1 cellular context compared by ENCODE assay signal in genomic region chr16:82082543-82083244, GRCh38.
TF ChIP-seq lines count a peak whose summit lies in the region.

No MANE protein-coding gene starts in this region.

TF ChIP-seq in HepG2, 621 proteins besides CTCF, POLR2A, EP300 and RAD21 (continued from another document and continues in another):
- TF ChIP-seq ZNF407 (CRISPR knock-in tag; IDR thresholded peaks at IDR 0.05; ENCODE audit: not compliant biosample characterization) (no peak), ZBTB42 (CRISPR knock-in tag; IDR thresholded peaks at IDR 0.05) (no peak), SNAPC5 (CRISPR knock-in tag; IDR thresholded peaks at IDR 0.05; ENCODE audit: borderline replicate concordance) (no peak; the same call in 1 of the 2 replicates), CERS6 (CRISPR knock-in tag; IDR thresholded peaks at IDR 0.05) (no peak), ZBTB39 (CRISPR knock-in tag; IDR thresholded peaks at IDR 0.05) (no peak), ZNF34 (CRISPR knock-in tag; IDR thresholded peaks at IDR 0.05; ENCODE audit: borderline replicate concordance) (0 out of 2 replicates have a peak, but pooled peaks have one; percentile 58), MEIS2 (CRISPR knock-in tag; IDR thresholded peaks at IDR 0.05) (no peak), ZBTB26 (CRISPR knock-in tag; IDR thresholded peaks at IDR 0.05; ENCODE audit: borderline replicate concordance) (no peak), ZMYM4 (CRISPR knock-in tag; IDR thresholded peaks at IDR 0.05) (peak; percentile 63; the same call in 1 of the 2 replicates), MED13 (CRISPR knock-in tag; IDR thresholded peaks at IDR 0.05) (0 out of 2 replicates have a peak, but pooled peaks have one; percentile 40), ZSCAN21 (CRISPR knock-in tag; IDR thresholded peaks at IDR 0.05; ENCODE audit: borderline replicate concordance) (peak; percentile 65; the same call in 1 of the 2 replicates), ZNF746 (CRISPR knock-in tag; IDR thresholded peaks at IDR 0.05) (no peak), IKZF4 (CRISPR knock-in tag; IDR thresholded peaks at IDR 0.05; ENCODE audit: borderline replicate concordance, low read depth, not compliant biosample characterization) (no peak), U2AF2 (IDR thresholded peaks at IDR 0.05; ENCODE audit: low read depth, low read length) (no peak), ZNF546 (CRISPR knock-in tag; conservative IDR thresholded peaks at IDR 0.05) (no peak), MAX (IDR thresholded peaks at IDR 0.05) (no peak), PCBP2 (optimal IDR thresholded peaks at IDR 0.05; ENCODE audit: low read depth, low read length, poor library complexity, severe bottlenecking) (no peak), ZNF280D (CRISPR knock-in tag; IDR thresholded peaks at IDR 0.05) (no peak), RBM39 (IDR thresholded peaks at IDR 0.05; ENCODE audit: low read depth, low read length, poor library complexity, severe bottlenecking) (no peak), ZNF703 (CRISPR knock-in tag; IDR thresholded peaks at IDR 0.05; ENCODE audit: borderline replicate concordance) (no peak; the same call in 1 of the 2 replicates), ZNF207 (IDR thresholded peaks at IDR 0.05; ENCODE audit: borderline replicate concordance) (no peak), USF2 (IDR thresholded peaks at IDR 0.05; ENCODE audit: low read depth, low read length) (no peak), USF2 (CRISPR knock-in tag; IDR thresholded peaks at IDR 0.05; ENCODE audit: borderline replicate concordance) (no peak), ZNF367 (CRISPR knock-in tag; IDR thresholded peaks at IDR 0.05; ENCODE audit: borderline replicate concordance) (no peak), HOMEZ (CRISPR knock-in tag; IDR thresholded peaks at IDR 0.05; ENCODE audit: low read depth) (no peak; the same call in none of the 2 replicates), ZNF781 (CRISPR knock-in tag; IDR thresholded peaks at IDR 0.05; ENCODE audit: borderline replicate concordance, not compliant biosample characterization) (no peak), NFKB2 (CRISPR knock-in tag; IDR thresholded peaks at IDR 0.05; ENCODE audit: borderline replicate concordance) (no peak), FOXO4 (CRISPR knock-in tag; conservative IDR thresholded peaks at IDR 0.05) (no peak)
